Comparison of ENCODE assay signal across 19 cellular contexts in genomic region chr11:117017456-117017855, GRCh38.
"Had no signal": no experiment of that assay in that cellular context is flagged by ENCODE, and none has a peak within 500 bp of the region (broad histone marks: within the 10 kb centered on the region; RNA-seq: fewer than 3 reads in every experiment).

No MANE protein-coding gene starts in this region.

- H3K9me3 Mint-ChIP-seq: activated B cell treated with CpG ODN at 0.5 μM for 24 hours; activated CD4-positive, alpha-beta T cell treated with anti-CD3 and anti-CD28 coated beads, Interleukin-2, amount 10 ng/mL, durations not matched to agents 24 days and 14 days; activated naive CD4-positive, alpha-beta T cell treated with anti-CD3 and anti-CD28 coated beads, Interleukin-2, amount 50 U/mL, for 24 hours; activated T-cell treated with anti-CD3 and anti-CD28 coated beads, Interleukin-2, amount 50 U/mL, for 4 hours; nephron; T-cell had no signal

- H3K9me3 ChIP-seq: left lung, tibial artery had no signal

- H3K4me3 ChIP-seq: cardiac muscle cell, left lung, tibial artery had no signal

- H3K27ac ChIP-seq: cardiac muscle cell, left lung, tibial artery had no signal

- H3K4me3 Mint-ChIP-seq: activated B cell treated with CpG ODN at 0.5 μM for 24 hours; activated CD4-positive, alpha-beta T cell treated with anti-CD3 and anti-CD28 coated beads, Interleukin-2, amount 10 ng/mL, durations not matched to agents 24 days and 14 days; activated CD8-positive, alpha-beta T cell treated with anti-CD3 and anti-CD28 coated beads, Interleukin-2, amount 10 ng/mL, durations not matched to agents 7 days and 5 days; activated naive CD4-positive, alpha-beta T cell treated with anti-CD3 and anti-CD28 coated beads, Interleukin-2, amount 50 U/mL, for 24 hours; activated T-cell treated with anti-CD3 and anti-CD28 coated beads, Interleukin-2, amount 50 U/mL, for 4 hours; nephron; T-cell had no signal

- H3K27me3 ChIP-seq: cardiac muscle cell, left lung, tibial artery had no signal

- H3K27me3 Mint-ChIP-seq: activated B cell treated with CpG ODN at 0.5 μM for 24 hours; activated CD4-positive, alpha-beta T cell treated with anti-CD3 and anti-CD28 coated beads, Interleukin-2, amount 10 ng/mL, durations not matched to agents 24 days and 14 days; activated naive CD4-positive, alpha-beta T cell treated with anti-CD3 and anti-CD28 coated beads, Interleukin-2, amount 50 U/mL, for 24 hours; T-cell had no signal

- ATAC-seq: activated CD8-positive, alpha-beta T cell treated with anti-CD3 and anti-CD28 coated beads, Interleukin-2, amount 10 ng/mL, durations not matched to agents 7 days and 5 days; activated T-cell treated with anti-CD3 and anti-CD28 coated beads, Interleukin-2, amount 50 U/mL, for 4 hours; left lung; stimulated activated naive CD8-positive, alpha-beta T cell treated with anti-CD3 and anti-CD28 coated beads, Interleukin-15, Interleukin-2, amounts not matched to agents 100 U/mL and 50 U/mL, for 24 hours; T-cell had no signal

- H3K27ac Mint-ChIP-seq: activated B cell treated with CpG ODN at 0.5 μM for 24 hours; activated CD4-positive, alpha-beta T cell treated with anti-CD3 and anti-CD28 coated beads, Interleukin-2, amount 10 ng/mL, durations not matched to agents 24 days and 14 days; activated CD8-positive, alpha-beta T cell treated with anti-CD3 and anti-CD28 coated beads, Interleukin-2, amount 10 ng/mL, durations not matched to agents 7 days and 5 days; activated naive CD4-positive, alpha-beta T cell treated with anti-CD3 and anti-CD28 coated beads, Interleukin-2, amount 50 U/mL, for 24 hours; nephron had no signal

- H3K36me3 ChIP-seq: cardiac muscle cell, left lung, tibial artery had no signal

- DNase-seq: activated B cell treated with CpG ODN at 0.5 μM for 24 hours; activated CD8-positive, alpha-beta T cell treated with anti-CD3 and anti-CD28 coated beads, Interleukin-2, amount 10 ng/mL, durations not matched to agents 7 days and 5 days; activated gamma-delta T cell; activated T-cell treated with anti-CD3 and anti-CD28 coated beads, Interleukin-2, amount 50 U/mL, for 4 hours; amniotic stem cell; head of caudate nucleus; left lung; midbrain; retina; stimulated activated CD4-positive, alpha-beta T cell treated with anti-CD3 and anti-CD28 coated beads, Interleukin-2, amount 100 ng/mL, for 24 hours; stimulated activated naive CD8-positive, alpha-beta T cell treated with anti-CD3 and anti-CD28 coated beads, Interleukin-15, Interleukin-2, amounts not matched to agents 100 U/mL and 50 U/mL, for 24 hours; substantia nigra; T-cell; T-helper 9 cell; tibial artery had no signal
